Comparison of ENCODE assay signal across 12 cellular contexts in genomic region chr11:114078423-114078822, GRCh38. TPM values are rescaled to one million over a fixed set of nuclear protein-coding genes. Genes with fewer than 3 reads are reported as not detected.
DNase-seq lines count a peak whose midpoint lies in the region; ATAC-seq and TF ChIP-seq lines count a peak whose summit lies in the region.
"Had no signal": no experiment of that assay in that cellular context is flagged by ENCODE, and none has a peak within 500 bp of the region (broad histone marks: within the 10 kb centered on the region; RNA-seq: fewer than 3 reads in every experiment).

No MANE protein-coding gene starts in this region.

- ATAC-seq in heart left ventricle (no peak), Right ventricle myocardium superior (ENCODE audit: poor library complexity) (no peak), body of pancreas (no peak), natural killer cell (no peak)

- H3K4me1 Mint-ChIP-seq in natural killer cell: peaks cover 94% of the 10 kb centered on the region in 2 donors

- intact Hi-C loops in heart left ventricle (cut with DNase I): loop anchor here in 2 of 10 donors (5.0 kb wide), 2 partner anchors 84 to 104 kb away; no protein-coding TSS in a partner anchor
- intact Hi-C loops in Right ventricle myocardium superior (cut with DNase I): no loop called here
- intact Hi-C loops in body of pancreas (cut with DNase I): no loop called here
- intact Hi-C loops in natural killer cell (cut with micrococcal nuclease): no loop called here
- intact Hi-C loops in vagina (cut with DNase I): no loop called here

- peak overlapping the region; percentile 89 to 100 for H3K27ac Mint-ChIP-seq in natural killer cell

- H3K27ac ChIP-seq in heart left ventricle: peak overlapping the region in 11 of 12 donors; percentile 7 to 90 (median 79)
- peak overlapping the region; percentile 2 to 89 (median 84) for H3K27ac ChIP-seq in body of pancreas
- peak overlapping the region; percentile 68 for H3K27ac ChIP-seq in vagina

- no peak for TF ChIP-seq CTCF in heart left ventricle (IDR thresholded peaks at IDR 0.05)
- no peak for TF ChIP-seq CTCF in body of pancreas (IDR thresholded peaks at IDR 0.05)
- no peak for TF ChIP-seq CTCF in natural killer cell (IDR thresholded peaks at IDR 0.05)
- no peak for TF ChIP-seq CTCF in vagina (IDR thresholded peaks at IDR 0.05)

- H3K36me3 ChIP-seq in heart left ventricle (peaks cover 0 to 40% (median 10%) of the 10 kb centered on the region in 9 donors), body of pancreas (replicated peaks in 1 of 2; ENCODE audit: insufficient read depth in 1 of 2, low read depth in 2 of 2) (no peaks in the 10 kb centered on the region), vagina (peaks cover 0 to 56% of the 10 kb centered on the region in 2 donors)

- H3K27me3 Mint-ChIP-seq in natural killer cell (ENCODE audit: low read depth in 2 of 2): no peaks in the 10 kb centered on the region

- H3K9me3 ChIP-seq in heart left ventricle: no peaks in the 10 kb centered on the region
- H3K9me3 ChIP-seq in body of pancreas: no peaks in the 10 kb centered on the region
- H3K9me3 ChIP-seq in vagina: no peaks in the 10 kb centered on the region

- WGBS in heart left ventricle, 4 donors: 67 to 79% (median 72%) methylated on average over 4 of the region's 4 CpGs
- WGBS in body of pancreas, 2 donors: 54 to 65% methylated on average over 4 of the region's 4 CpGs

- H3K4me3 ChIP-seq in heart left ventricle (no peak overlapping the region), body of pancreas (no peak overlapping the region), vagina (no peak overlapping the region)

- TF ChIP-seq POLR2A in heart left ventricle (IDR thresholded peaks at IDR 0.05) (no peak), body of pancreas (IDR thresholded peaks at IDR 0.05) (no peak), vagina (IDR thresholded peaks at IDR 0.05) (no peak)

- H3K4me1 ChIP-seq in heart left ventricle: peaks cover 29 to 100% (median 99%) of the 10 kb centered on the region in 12 donors
- peaks cover 97% of the 10 kb centered on the region for H3K4me1 ChIP-seq in body of pancreas
- peaks cover 100% of the 10 kb centered on the region for H3K4me1 ChIP-seq in vagina

- H3K36me3 Mint-ChIP-seq in natural killer cell: no peaks in the 10 kb centered on the region

- H3K9me3 Mint-ChIP-seq in natural killer cell: no peaks in the 10 kb centered on the region

- H3K4me3 Mint-ChIP-seq in natural killer cell: peak overlapping the region; percentile 95

- H3K27me3 ChIP-seq in heart left ventricle (no peaks in the 10 kb centered on the region), body of pancreas (no peaks in the 10 kb centered on the region), vagina (no peaks in the 10 kb centered on the region)

- DNase-seq in heart left ventricle: no peak
- no peak for DNase-seq in Right ventricle myocardium superior
- peak in 1 of 4 donors; percentile 15 for DNase-seq in body of pancreas
- DNase-seq in natural killer cell: no peak
- no peak for DNase-seq in vagina (ENCODE audit: extremely low spot score in 2 of 2)
- DNase-seq in cerebellar cortex (ENCODE audit: low spot score): no peak
- DNase-seq in NOMO-1 (lab: John Stamatoyannopoulos, UW; ENCODE audit: unreplicated experiment in 2 of 2): no peak
- DNase-seq in COLO668 (lab: John Stamatoyannopoulos, UW; ENCODE audit: unreplicated experiment): no peak
- DNase-seq: kidney; NCI-H2171; SIG-M5; stimulated activated CD4-positive, alpha-beta T cell treated with anti-CD3 and anti-CD28 coated beads, Interleukin-4, amount 100 ng/mL, for 4 hours had no signal

RNA-seq across cellular contexts. Expression of gene ZBTB16, which starts 18.9 kb away (rescaled TPM):
- 100 to 1,000 TPM in 2 of 9 donors, 10 to 100 TPM in 7; 15.3 to 130 (median 62.8) TPM for total RNA-seq in heart left ventricle
- 10 to 100 TPM; 44.0 to 86.1 TPM for polyA plus RNA-seq in heart left ventricle
- total RNA-seq in Right ventricle myocardium superior: 64.8 TPM
- 100 to 1,000 TPM in 1 of 2 donors, 10 to 100 TPM in 1; 96.5 to 150 TPM for total RNA-seq in body of pancreas
- total RNA-seq in natural killer cell: 100 to 1,000 TPM; 104 to 224 (median 156) TPM
- 243 TPM for total RNA-seq in vagina
